ENCODE assay signal across 19 cellular contexts in the genomic region with DNA sequence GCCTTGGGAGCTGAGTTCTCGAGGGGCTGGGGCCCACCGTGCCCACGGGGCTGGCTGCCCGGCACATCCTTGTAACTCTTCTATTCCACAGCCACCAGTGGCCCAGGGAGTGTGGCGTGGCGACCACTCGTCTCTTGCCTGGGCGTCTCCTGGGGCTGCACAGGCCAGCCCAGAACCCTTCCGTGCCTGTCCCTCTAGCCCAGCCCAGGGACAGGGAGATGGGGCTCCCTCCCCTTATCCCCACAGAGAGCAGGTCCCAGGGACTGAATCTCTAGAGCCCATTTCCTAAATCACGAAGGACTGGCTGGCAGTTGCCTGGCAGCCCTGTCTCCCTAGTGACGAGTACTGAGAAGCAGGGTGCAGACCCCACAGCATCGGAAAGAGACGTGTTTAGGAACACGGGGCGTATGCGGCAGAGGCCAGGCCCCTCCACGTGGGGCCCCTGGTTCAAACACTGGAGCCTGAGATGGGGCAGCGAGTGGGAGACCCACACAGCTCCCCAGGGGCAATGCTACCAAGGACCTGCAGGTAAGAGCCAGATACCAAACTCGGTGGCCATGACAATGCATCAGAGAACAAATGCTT. TPM values are rescaled to one million over a fixed set of nuclear protein-coding genes. Genes with fewer than 3 reads are reported as not detected.
DNase-seq lines count a peak whose midpoint lies in the region; ATAC-seq, FAIRE-seq and TF ChIP-seq lines count a peak whose summit lies in the region.
"Had no signal": no experiment of that assay in that cellular context is flagged by ENCODE, and none has a peak within 500 bp of the region (broad histone marks: within the 10 kb centered on the region; RNA-seq: fewer than 3 reads in every experiment).

No MANE protein-coding gene starts in this region.

- no peak for TF ChIP-seq RAD21 in SK-N-SH (IDR thresholded peaks at IDR 0.05; ENCODE audit: low read length)

- no peaks in the 10 kb centered on the region for H3F3A ChIP-seq in SK-N-SH (replicated peaks; ENCODE audit: insufficient read depth)

- ATAC-seq in SK-N-SH treated with all-trans-retinoic acid at 6 μM for 48 hours: peak; percentile 10; the same call in 1 of the 3 replicates
- ATAC-seq: sciatic nerve had no signal

- H3K36me3 ChIP-seq in SK-N-SH (replicated peaks in 1 of 2; ENCODE audit: control insufficient read depth in 1 of 2, insufficient read depth in 2 of 2, low read length in 1 of 2) (peaks cover 5 to 16% of the 10 kb centered on the region in 2 experiments), transverse colon (peaks cover 0 to 27% (median 0%) of the 10 kb centered on the region in 4 donors)

- H3K4me1 Mint-ChIP-seq in glutamatergic neuron (ENCODE audit: low read depth, unreplicated experiment) (peaks cover 24% of the 10 kb centered on the region), nephron (peaks cover 40% of the 10 kb centered on the region)
- H3K4me1 Mint-ChIP-seq: activated naive CD8-positive, alpha-beta T cell treated with anti-CD3 and anti-CD28 coated beads, Interleukin-2, amount 10 ng/mL, durations not matched to agents 7 days and 5 days had no signal

- DNase-seq in SK-N-SH: no peak
- no peak for DNase-seq in glutamatergic neuron
- no peak for DNase-seq in transverse colon
- DNase-seq in H54 (ENCODE audit: insufficient read length, low spot score): no peak
- DNase-seq in GM20000 (ENCODE audit: low spot score): no peak
- no peak for DNase-seq in frontal cortex (ENCODE audit: low spot score in 2 of 2)
- DNase-seq: 8988T; activated CD4-positive, CD25-positive, alpha-beta regulatory T cell treated with anti-CD3 and anti-CD28 coated beads, Interleukin-2, amount 50 U/mL, for 72 hours; activated naive CD8-positive, alpha-beta T cell treated with anti-CD3 and anti-CD28 coated beads, Interleukin-2, amount 10 ng/mL, durations not matched to agents 7 days and 5 days; DMS53; effector CD8-positive, alpha-beta T cell; hypothalamus; occipital lobe; stimulated activated CD4-positive, alpha-beta T cell treated with anti-CD3 and anti-CD28 coated beads, Interleukin-1b, Interleukin-23, amount 100 ng/mL, for 48 hours had no signal

- no peak overlapping the region for H3K4me2 ChIP-seq in SK-N-SH

- in situ Hi-C loops in transverse colon (cut with MboI; ENCODE audit: low pct_ligation_motif_present in 1 of 4, low pct_unique_long_range_greater_than_20kb in 1 of 4, low sequenced_read_pairs in 3 of 4): no loop called here

- H3K27ac Mint-ChIP-seq in glutamatergic neuron (ENCODE audit: unreplicated experiment): peak overlapping the region; percentile 90
- H3K27ac Mint-ChIP-seq in nephron: peak overlapping the region; percentile 84 to 95 (median 92)
- H3K27ac Mint-ChIP-seq: activated naive CD8-positive, alpha-beta T cell treated with anti-CD3 and anti-CD28 coated beads, Interleukin-2, amount 10 ng/mL, durations not matched to agents 7 days and 5 days; T-helper 2 cell treated with Interferon-gamma antibody and Interleukin-4, amounts not matched to agents 5 μg/mL and 100 μg/mL, for 36 hours had no signal

- TF ChIP-seq EP300 in SK-N-SH (IDR thresholded peaks at IDR 0.05; ENCODE audit: borderline replicate concordance in 1 of 2, low read depth in 1 of 2, low read length in 1 of 2): no peak
- TF ChIP-seq EP300 in transverse colon (IDR thresholded peaks at IDR 0.05; ENCODE audit: low read depth): no peak

- no peak for FAIRE-seq in H54 (lab: Jason Lieb, UNC)
- no peak for FAIRE-seq in frontal cortex (lab: Jason Lieb, UNC)
- FAIRE-seq: bronchial epithelial cell had no signal

- H3K79me2 ChIP-seq in SK-N-SH (ENCODE audit: insufficient read depth): peaks cover 2% of the 10 kb centered on the region; the same call in 1 of the 2 replicates

- TF ChIP-seq POLR2A in transverse colon (IDR thresholded peaks at IDR 0.05) (no peak), H54 (IDR thresholded peaks at IDR 0.05; ENCODE audit: low read depth, low read length) (no peak)

- H3K4me1 ChIP-seq in SK-N-SH (ENCODE audit: control insufficient read depth in 1 of 2, insufficient read depth in 2 of 2, low read depth in 1 of 2, low read length in 1 of 2) (no peaks in the 10 kb centered on the region; a peak in 1 of 4 replicates), transverse colon (peaks cover 0 to 19% (median 11%) of the 10 kb centered on the region in 4 donors)

- peaks cover 14% of the 10 kb centered on the region for H3K9me3 Mint-ChIP-seq in glutamatergic neuron (ENCODE audit: unreplicated experiment)
- H3K9me3 Mint-ChIP-seq in nephron: no peaks in the 10 kb centered on the region
- H3K9me3 Mint-ChIP-seq: activated naive CD8-positive, alpha-beta T cell treated with anti-CD3 and anti-CD28 coated beads, Interleukin-2, amount 10 ng/mL, durations not matched to agents 7 days and 5 days; T-helper 2 cell treated with Interferon-gamma antibody and Interleukin-4, amounts not matched to agents 5 μg/mL and 100 μg/mL, for 36 hours had no signal

- TF ChIP-seq CTCF in SK-N-SH (IDR thresholded peaks at IDR 0.05): no peak
- TF ChIP-seq CTCF in glutamatergic neuron (IDR thresholded peaks at IDR 0.05; ENCODE audit: partially characterized antibody, unreplicated experiment): no peak
- no peak for TF ChIP-seq CTCF in nephron (IDR thresholded peaks at IDR 0.05; ENCODE audit: unreplicated experiment in 3 of 3)
- no peak for TF ChIP-seq CTCF in transverse colon (IDR thresholded peaks at IDR 0.05)
- no peak for TF ChIP-seq CTCF in GM20000 (IDR thresholded peaks at IDR 0.05; ENCODE audit: extremely low read depth, missing control alignments)

- no peaks in the 10 kb centered on the region for H4K20me1 ChIP-seq in SK-N-SH (ENCODE audit: insufficient read depth)

- H3K27me3 ChIP-seq in SK-N-SH (ENCODE audit: insufficient read depth): no peaks in the 10 kb centered on the region
- no peaks in the 10 kb centered on the region for H3K27me3 ChIP-seq in transverse colon

- H3K9me2 ChIP-seq in SK-N-SH: no peaks in the 10 kb centered on the region

- POLR2A ChIA-PET in SK-N-SH (lab: Yijun Ruan, JAX): no interaction called here

- peaks cover 23% of the 10 kb centered on the region for H3K27me3 Mint-ChIP-seq in glutamatergic neuron (ENCODE audit: unreplicated experiment)
- H3K27me3 Mint-ChIP-seq in nephron (ENCODE audit: low read depth): peaks cover 3% of the 10 kb centered on the region
- H3K27me3 Mint-ChIP-seq: activated naive CD8-positive, alpha-beta T cell treated with anti-CD3 and anti-CD28 coated beads, Interleukin-2, amount 10 ng/mL, durations not matched to agents 7 days and 5 days had no signal

- no peaks in the 10 kb centered on the region for H3K36me3 Mint-ChIP-seq in glutamatergic neuron (ENCODE audit: unreplicated experiment)
- H3K36me3 Mint-ChIP-seq in nephron (ENCODE audit: low read depth): peaks cover 14% of the 10 kb centered on the region

- H3K9ac ChIP-seq in SK-N-SH: no peak overlapping the region

- H3K27ac ChIP-seq in SK-N-SH (ENCODE audit: low read depth in 2 of 2, low read length in 1 of 2) (no peak overlapping the region; a peak in 1 of 4 replicates), transverse colon (peak overlapping the region; percentile 28 to 87 (median 74))

- CTCF ChIA-PET in SK-N-SH (lab: Yijun Ruan, JAX): interaction anchor here (1.1 to 2.7 kb wide), 2 partner anchors 9 to 10 kb away, joined by 4 to 11 read pairs; no protein-coding TSS in a partner anchor

- peak overlapping the region; percentile 52 for H3K4me3 Mint-ChIP-seq in glutamatergic neuron (ENCODE audit: unreplicated experiment)
- H3K4me3 Mint-ChIP-seq in nephron: no peak overlapping the region
- H3K4me3 Mint-ChIP-seq: activated naive CD8-positive, alpha-beta T cell treated with anti-CD3 and anti-CD28 coated beads, Interleukin-2, amount 10 ng/mL, durations not matched to agents 7 days and 5 days; T-helper 2 cell treated with Interferon-gamma antibody and Interleukin-4, amounts not matched to agents 5 μg/mL and 100 μg/mL, for 36 hours had no signal

- H2AFZ ChIP-seq in SK-N-SH (ENCODE audit: low read depth): no peak overlapping the region

- H3K9me3 ChIP-seq in SK-N-SH (no peaks in the 10 kb centered on the region), transverse colon (no peaks in the 10 kb centered on the region)

- 84% methylated on average over 17 of the region's 19 CpGs for WGBS in SK-N-SH (ENCODE audit: low lambda C conversion rate)
- WGBS in transverse colon (ENCODE audit: low coverage in 1 of 2), 2 donors: 73% methylated on average over 19 of the region's 19 CpGs; no CpG with 5 or more reads in 1 of the 2 donors

- H3K4me3 ChIP-seq in SK-N-SH (ENCODE audit: low read depth in 2 of 2, low read length in 1 of 2) (no peak overlapping the region), transverse colon (no peak overlapping the region)

- intact Hi-C loops in transverse colon (cut with DNase I; ENCODE audit: low total_unique reads): no loop called here

TF ChIP-seq in SK-N-SH treated with all-trans-retinoic acid at 6 μM for 48 hours, 23 proteins besides CTCF, POLR2A, EP300 and RAD21 (continues in another document):
- TF ChIP-seq ZNF8 (CRISPR knock-in tag; IDR thresholded peaks at IDR 0.05) (no peak), RARB (CRISPR knock-in tag; IDR thresholded peaks at IDR 0.05) (no peak), OSR1 (CRISPR knock-in tag; IDR thresholded peaks at IDR 0.05) (no peak)

TF ChIP-seq in SK-N-SH, 30 proteins besides CTCF, POLR2A, EP300 and RAD21:
- TF ChIP-seq, protein P1, sequence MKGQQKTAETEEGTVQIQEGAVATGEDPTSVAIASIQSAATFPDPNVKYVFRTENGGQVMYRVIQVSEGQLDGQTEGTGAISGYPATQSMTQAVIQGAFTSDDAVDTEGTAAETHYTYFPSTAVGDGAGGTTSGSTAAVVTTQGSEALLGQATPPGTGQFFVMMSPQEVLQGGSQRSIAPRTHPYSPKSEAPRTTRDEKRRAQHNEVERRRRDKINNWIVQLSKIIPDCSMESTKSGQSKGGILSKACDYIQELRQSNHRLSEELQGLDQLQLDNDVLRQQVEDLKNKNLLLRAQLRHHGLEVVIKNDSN (IDR thresholded peaks at IDR 0.05; ENCODE audit: borderline replicate concordance, low read depth): no peak
- TF ChIP-seq NFIC (IDR thresholded peaks at IDR 0.05; ENCODE audit: borderline replicate concordance) (no peak), RXRA (IDR thresholded peaks at IDR 0.05; ENCODE audit: borderline replicate concordance, low read depth) (no peak), FOXM1 (IDR thresholded peaks at IDR 0.05; ENCODE audit: low read depth) (no peak), YY1 (IDR thresholded peaks at IDR 0.05; ENCODE audit: low read depth) (no peak)
- TF ChIP-seq, protein P2, sequence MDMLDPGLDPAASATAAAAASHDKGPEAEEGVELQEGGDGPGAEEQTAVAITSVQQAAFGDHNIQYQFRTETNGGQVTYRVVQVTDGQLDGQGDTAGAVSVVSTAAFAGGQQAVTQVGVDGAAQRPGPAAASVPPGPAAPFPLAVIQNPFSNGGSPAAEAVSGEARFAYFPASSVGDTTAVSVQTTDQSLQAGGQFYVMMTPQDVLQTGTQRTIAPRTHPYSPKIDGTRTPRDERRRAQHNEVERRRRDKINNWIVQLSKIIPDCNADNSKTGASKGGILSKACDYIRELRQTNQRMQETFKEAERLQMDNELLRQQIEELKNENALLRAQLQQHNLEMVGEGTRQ (IDR thresholded peaks at IDR 0.05; ENCODE audit: borderline replicate concordance, low read depth, low read length): no peak

RNA-seq across cellular contexts. Expression of a gene that starts 51.0 kb away (rescaled TPM):
- 9.9 and 10.7 TPM in 2 replicates for polyA plus RNA-seq in SK-N-SH (2012; rRNA removed)
- polyA plus RNA-seq in SK-N-SH (2012; cell fraction: cytosol; rRNA removed): 11.3 and 11.4 TPM in 2 replicates
- polyA plus RNA-seq in SK-N-SH (2012; cell fraction: nucleus; rRNA removed): 5.0 and 5.2 TPM in 2 replicates
- 22.0 TPM for total RNA-seq in glutamatergic neuron (ENCODE audit: unreplicated experiment)
- 10 to 100 TPM; 10.5 to 17.6 (median 12.1) TPM for total RNA-seq in transverse colon
- 13.5 TPM for total RNA-seq in frontal cortex

Comparison
In these comparisons a context has a peak if more than half of its experiments do, and no peak if none do; other contexts are left out.
1. H3K27ac ChIP-seq: peak in transverse colon (4 of 4); none in SK-N-SH (0 of 2).